Comparison of ENCODE assay signal across 7 cellular contexts in the genomic region with DNA sequence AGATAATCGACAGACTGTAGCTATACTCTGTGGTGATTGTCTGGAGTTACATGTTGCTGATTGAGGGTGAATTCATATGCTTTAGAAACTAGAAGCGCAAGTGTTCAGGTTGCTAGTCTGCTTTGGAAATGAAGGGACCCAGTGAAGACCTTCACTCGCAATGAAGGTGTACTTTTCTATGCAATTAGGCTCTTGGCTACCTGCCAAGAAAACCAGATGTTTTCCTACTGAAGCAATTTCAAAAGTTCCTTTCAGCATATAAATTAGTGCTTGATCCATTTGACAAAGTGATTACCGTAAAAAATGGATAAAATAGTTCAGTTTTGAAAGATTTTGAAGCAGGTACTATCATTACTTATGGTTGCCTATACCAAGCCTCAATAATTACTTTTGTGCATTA. TPM values are rescaled to one million over a fixed set of nuclear protein-coding genes. Genes with fewer than 3 reads are reported as not detected.
"Had no signal": no experiment of that assay in that cellular context is flagged by ENCODE, and none has a peak within 500 bp of the region (broad histone marks: within the 10 kb centered on the region; RNA-seq: fewer than 3 reads in every experiment).

No MANE protein-coding gene starts in this region.

- H3K9me3 ChIP-seq: body of pancreas, upper lobe of left lung had no signal

- ATAC-seq: body of pancreas had no signal

- DNase-seq: activated naive CD4-positive, alpha-beta T cell treated with anti-CD3 and anti-CD28 coated beads, Interleukin-2, amount 50 U/mL, for 16 hours; body of pancreas; endodermal cell; erythroblast; stimulated activated CD4-positive, alpha-beta T cell treated with anti-CD3 and anti-CD28 coated beads, Interleukin-12 subunit alpha, Interleukin-12 subunit beta, amount 100 ng/mL, for 4 hours; upper lobe of left lung had no signal

- H3K27me3 ChIP-seq: body of pancreas, upper lobe of left lung had no signal

- H3K4me1 ChIP-seq: upper lobe of left lung had no signal

- H3K27ac ChIP-seq: upper lobe of left lung had no signal

- H3K4me3 ChIP-seq: body of pancreas, upper lobe of left lung had no signal

RNA-seq across cellular contexts. Expression of a gene that starts 10.0 kb away (rescaled TPM):
- total RNA-seq: myocyte had no signal
